ENCODE assay signal across 1 cellular context in the genomic region with DNA sequence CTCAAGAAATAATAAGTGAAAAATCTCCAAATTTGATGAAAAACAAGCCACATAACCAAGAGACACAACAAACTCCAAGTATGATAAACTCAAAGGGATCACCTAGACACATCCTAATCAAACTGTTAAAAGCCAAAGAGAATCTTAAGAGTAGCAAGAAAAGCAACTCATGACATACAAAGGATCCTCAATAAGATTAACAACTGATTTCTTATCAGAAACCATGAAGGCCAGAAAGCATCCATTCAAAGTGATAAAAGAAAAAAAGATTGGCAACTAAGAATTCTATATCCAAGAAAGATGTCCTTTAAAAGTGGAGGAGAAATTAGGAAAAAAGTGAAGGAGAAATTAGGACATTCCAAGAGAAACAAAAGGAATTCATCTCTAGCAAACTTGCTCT.
TF ChIP-seq lines count a peak whose summit lies in the region.

No MANE protein-coding gene starts in this region.

TF ChIP-seq in IMR-90, 13 proteins besides CTCF, POLR2A, EP300 and RAD21:
- TF ChIP-seq MXI1 (IDR thresholded peaks at IDR 0.05; ENCODE audit: borderline replicate concordance, low read depth, low read length) = no peak
- TF ChIP-seq, protein P1, sequence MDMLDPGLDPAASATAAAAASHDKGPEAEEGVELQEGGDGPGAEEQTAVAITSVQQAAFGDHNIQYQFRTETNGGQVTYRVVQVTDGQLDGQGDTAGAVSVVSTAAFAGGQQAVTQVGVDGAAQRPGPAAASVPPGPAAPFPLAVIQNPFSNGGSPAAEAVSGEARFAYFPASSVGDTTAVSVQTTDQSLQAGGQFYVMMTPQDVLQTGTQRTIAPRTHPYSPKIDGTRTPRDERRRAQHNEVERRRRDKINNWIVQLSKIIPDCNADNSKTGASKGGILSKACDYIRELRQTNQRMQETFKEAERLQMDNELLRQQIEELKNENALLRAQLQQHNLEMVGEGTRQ (IDR thresholded peaks at IDR 0.05; ENCODE audit: low read depth, low read length) = no peak
- no peak for TF ChIP-seq MAZ (IDR thresholded peaks at IDR 0.05; ENCODE audit: borderline replicate concordance, low read depth, low read length)
- TF ChIP-seq BHLHE40 (IDR thresholded peaks at IDR 0.05; ENCODE audit: low read depth, low read length) = no peak
- TF ChIP-seq, protein P2, sequence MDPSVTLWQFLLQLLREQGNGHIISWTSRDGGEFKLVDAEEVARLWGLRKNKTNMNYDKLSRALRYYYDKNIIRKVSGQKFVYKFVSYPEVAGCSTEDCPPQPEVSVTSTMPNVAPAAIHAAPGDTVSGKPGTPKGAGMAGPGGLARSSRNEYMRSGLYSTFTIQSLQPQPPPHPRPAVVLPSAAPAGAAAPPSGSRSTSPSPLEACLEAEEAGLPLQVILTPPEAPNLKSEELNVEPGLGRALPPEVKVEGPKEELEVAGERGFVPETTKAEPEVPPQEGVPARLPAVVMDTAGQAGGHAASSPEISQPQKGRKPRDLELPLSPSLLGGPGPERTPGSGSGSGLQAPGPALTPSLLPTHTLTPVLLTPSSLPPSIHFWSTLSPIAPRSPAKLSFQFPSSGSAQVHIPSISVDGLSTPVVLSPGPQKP (IDR thresholded peaks at IDR 0.05; ENCODE audit: borderline replicate concordance, low read depth, low read length) = no peak
- TF ChIP-seq NFE2L2 (IDR thresholded peaks at IDR 0.05; ENCODE audit: low read depth, low read length) = no peak
- TF ChIP-seq SMC3 (IDR thresholded peaks at IDR 0.05; ENCODE audit: low read depth, low read length) = no peak
- TF ChIP-seq CHD1 (IDR thresholded peaks at IDR 0.05; ENCODE audit: low read depth, low read length) = no peak
- no peak for TF ChIP-seq RFX5 (IDR thresholded peaks at IDR 0.05; ENCODE audit: low read depth, low read length)
- no peak for TF ChIP-seq FOS (IDR thresholded peaks at IDR 0.05; ENCODE audit: low read depth, low read length)
- no peak for TF ChIP-seq RCOR1 (IDR thresholded peaks at IDR 0.05; ENCODE audit: insufficient replicate concordance, low read length)
- TF ChIP-seq MAFK (IDR thresholded peaks at IDR 0.05; ENCODE audit: low read depth, low read length) = no peak
- TF ChIP-seq CEBPB (IDR thresholded peaks at IDR 0.05; ENCODE audit: low read depth, low read length) = no peak
